ENCODE assay signal across 1 cellular context in the genomic region with DNA sequence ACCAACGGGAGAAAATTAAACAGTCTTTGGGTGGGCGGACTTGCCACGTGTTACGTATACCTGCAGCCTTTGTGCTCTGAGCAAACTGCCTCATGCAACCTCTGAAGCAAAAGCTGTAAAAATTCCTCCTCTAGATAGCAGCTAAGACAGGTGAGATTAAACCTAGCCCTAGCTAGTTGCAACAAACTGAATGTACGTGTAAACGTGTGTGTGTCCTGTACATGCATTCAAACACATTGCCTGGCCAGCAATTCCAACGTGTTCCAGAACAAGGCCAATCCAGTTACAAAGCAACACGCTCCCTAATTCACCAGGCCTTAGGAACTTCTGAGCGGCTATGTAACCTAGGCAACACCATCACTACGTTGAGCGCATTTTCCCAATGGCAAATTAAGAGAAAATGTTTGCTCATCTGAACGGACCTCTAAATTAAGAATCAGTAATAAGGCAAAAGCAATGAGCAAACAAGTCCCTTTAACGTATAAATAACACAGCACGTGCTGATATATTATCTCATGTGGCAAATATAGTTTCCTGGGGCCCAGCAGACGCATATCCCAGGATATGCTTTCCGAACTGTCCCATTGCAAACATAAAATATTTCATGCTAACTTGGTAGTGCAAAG.
TF ChIP-seq lines count a peak whose summit lies in the region.

No MANE protein-coding gene starts in this region.

TF ChIP-seq in HepG2, 621 proteins besides CTCF, POLR2A, EP300 and RAD21 (continued from another document):
- TF ChIP-seq, protein P1, sequence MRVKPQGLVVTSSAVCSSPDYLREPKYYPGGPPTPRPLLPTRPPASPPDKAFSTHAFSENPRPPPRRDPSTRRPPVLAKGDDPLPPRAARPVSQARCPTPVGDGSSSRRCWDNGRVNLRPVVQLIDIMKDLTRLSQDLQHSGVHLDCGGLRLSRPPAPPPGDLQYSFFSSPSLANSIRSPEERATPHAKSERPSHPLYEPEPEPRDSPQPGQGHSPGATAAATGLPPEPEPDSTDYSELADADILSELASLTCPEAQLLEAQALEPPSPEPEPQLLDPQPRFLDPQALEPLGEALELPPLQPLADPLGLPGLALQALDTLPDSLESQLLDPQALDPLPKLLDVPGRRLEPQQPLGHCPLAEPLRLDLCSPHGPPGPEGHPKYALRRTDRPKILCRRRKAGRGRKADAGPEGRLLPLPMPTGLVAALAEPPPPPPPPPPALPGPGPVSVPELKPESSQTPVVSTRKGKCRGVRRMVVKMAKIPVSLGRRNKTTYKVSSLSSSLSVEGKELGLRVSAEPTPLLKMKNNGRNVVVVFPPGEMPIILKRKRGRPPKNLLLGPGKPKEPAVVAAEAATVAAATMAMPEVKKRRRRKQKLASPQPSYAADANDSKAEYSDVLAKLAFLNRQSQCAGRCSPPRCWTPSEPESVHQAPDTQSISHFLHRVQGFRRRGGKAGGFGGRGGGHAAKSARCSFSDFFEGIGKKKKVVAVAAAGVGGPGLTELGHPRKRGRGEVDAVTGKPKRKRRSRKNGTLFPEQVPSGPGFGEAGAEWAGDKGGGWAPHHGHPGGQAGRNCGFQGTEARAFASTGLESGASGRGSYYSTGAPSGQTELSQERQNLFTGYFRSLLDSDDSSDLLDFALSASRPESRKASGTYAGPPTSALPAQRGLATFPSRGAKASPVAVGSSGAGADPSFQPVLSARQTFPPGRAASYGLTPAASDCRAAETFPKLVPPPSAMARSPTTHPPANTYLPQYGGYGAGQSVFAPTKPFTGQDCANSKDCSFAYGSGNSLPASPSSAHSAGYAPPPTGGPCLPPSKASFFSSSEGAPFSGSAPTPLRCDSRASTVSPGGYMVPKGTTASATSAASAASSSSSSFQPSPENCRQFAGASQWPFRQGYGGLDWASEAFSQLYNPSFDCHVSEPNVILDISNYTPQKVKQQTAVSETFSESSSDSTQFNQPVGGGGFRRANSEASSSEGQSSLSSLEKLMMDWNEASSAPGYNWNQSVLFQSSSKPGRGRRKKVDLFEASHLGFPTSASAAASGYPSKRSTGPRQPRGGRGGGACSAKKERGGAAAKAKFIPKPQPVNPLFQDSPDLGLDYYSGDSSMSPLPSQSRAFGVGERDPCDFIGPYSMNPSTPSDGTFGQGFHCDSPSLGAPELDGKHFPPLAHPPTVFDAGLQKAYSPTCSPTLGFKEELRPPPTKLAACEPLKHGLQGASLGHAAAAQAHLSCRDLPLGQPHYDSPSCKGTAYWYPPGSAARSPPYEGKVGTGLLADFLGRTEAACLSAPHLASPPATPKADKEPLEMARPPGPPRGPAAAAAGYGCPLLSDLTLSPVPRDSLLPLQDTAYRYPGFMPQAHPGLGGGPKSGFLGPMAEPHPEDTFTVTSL (CRISPR knock-in tag; IDR thresholded peaks at IDR 0.05; ENCODE audit: borderline replicate concordance) = 0 out of 2 replicates have a peak, but pooled peaks have one; percentile 3
- TF ChIP-seq, protein P2, sequence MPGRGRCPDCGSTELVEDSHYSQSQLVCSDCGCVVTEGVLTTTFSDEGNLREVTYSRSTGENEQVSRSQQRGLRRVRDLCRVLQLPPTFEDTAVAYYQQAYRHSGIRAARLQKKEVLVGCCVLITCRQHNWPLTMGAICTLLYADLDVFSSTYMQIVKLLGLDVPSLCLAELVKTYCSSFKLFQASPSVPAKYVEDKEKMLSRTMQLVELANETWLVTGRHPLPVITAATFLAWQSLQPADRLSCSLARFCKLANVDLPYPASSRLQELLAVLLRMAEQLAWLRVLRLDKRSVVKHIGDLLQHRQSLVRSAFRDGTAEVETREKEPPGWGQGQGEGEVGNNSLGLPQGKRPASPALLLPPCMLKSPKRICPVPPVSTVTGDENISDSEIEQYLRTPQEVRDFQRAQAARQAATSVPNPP (CRISPR knock-in tag; IDR thresholded peaks at IDR 0.05) = 0 out of 2 replicates have a peak, but pooled peaks have one; percentile 12
- no peak for TF ChIP-seq ZNF33A (CRISPR knock-in tag; IDR thresholded peaks at IDR 0.05; ENCODE audit: borderline replicate concordance)
- peak; percentile 16; the same call in 1 of the 2 replicates for TF ChIP-seq HDAC2 (CRISPR knock-in tag; IDR thresholded peaks at IDR 0.05)
- TF ChIP-seq, protein P3, sequence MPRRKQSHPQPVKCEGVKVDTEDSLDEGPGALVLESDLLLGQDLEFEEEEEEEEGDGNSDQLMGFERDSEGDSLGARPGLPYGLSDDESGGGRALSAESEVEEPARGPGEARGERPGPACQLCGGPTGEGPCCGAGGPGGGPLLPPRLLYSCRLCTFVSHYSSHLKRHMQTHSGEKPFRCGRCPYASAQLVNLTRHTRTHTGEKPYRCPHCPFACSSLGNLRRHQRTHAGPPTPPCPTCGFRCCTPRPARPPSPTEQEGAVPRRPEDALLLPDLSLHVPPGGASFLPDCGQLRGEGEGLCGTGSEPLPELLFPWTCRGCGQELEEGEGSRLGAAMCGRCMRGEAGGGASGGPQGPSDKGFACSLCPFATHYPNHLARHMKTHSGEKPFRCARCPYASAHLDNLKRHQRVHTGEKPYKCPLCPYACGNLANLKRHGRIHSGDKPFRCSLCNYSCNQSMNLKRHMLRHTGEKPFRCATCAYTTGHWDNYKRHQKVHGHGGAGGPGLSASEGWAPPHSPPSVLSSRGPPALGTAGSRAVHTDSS (CRISPR knock-in tag; conservative IDR thresholded peaks at IDR 0.05) = 0 out of 2 replicates have a peak, but pooled peaks have one; percentile 8
- peak; percentile 40 for TF ChIP-seq TEAD3 (CRISPR knock-in tag; optimal IDR thresholded peaks at IDR 0.05; ENCODE audit: borderline replicate concordance)
- no peak for TF ChIP-seq SRSF4 (IDR thresholded peaks at IDR 0.05; ENCODE audit: low read depth, low read length, poor library complexity, severe bottlenecking)
- TF ChIP-seq STAG1 (CRISPR knock-in tag; IDR thresholded peaks at IDR 0.05) = peak; percentile 14; the same call in 1 of the 2 replicates
- peak; percentile 74 for TF ChIP-seq ZFY (CRISPR knock-in tag; IDR thresholded peaks at IDR 0.05)
- TF ChIP-seq, protein P4, sequence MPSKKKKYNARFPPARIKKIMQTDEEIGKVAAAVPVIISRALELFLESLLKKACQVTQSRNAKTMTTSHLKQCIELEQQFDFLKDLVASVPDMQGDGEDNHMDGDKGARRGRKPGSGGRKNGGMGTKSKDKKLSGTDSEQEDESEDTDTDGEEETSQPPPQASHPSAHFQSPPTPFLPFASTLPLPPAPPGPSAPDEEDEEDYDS (CRISPR knock-in tag; IDR thresholded peaks at IDR 0.05) = peak; percentile 40; the same call in 1 of the 2 replicates
- TF ChIP-seq ZNF510 (CRISPR knock-in tag; IDR thresholded peaks at IDR 0.05; ENCODE audit: low read depth) = no peak
- TF ChIP-seq, protein P5, sequence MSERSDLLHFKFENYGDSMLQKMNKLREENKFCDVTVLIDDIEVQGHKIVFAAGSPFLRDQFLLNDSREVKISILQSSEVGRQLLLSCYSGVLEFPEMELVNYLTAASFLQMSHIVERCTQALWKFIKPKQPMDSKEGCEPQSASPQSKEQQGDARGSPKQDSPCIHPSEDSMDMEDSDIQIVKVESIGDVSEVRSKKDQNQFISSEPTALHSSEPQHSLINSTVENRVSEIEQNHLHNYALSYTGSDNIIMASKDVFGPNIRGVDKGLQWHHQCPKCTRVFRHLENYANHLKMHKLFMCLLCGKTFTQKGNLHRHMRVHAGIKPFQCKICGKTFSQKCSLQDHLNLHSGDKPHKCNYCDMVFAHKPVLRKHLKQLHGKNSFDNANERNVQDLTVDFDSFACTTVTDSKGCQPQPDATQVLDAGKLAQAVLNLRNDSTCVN (CRISPR knock-in tag; IDR thresholded peaks at IDR 0.05; ENCODE audit: borderline replicate concordance) = 0 out of 2 replicates have a peak, but pooled peaks have one; percentile 22
- TF ChIP-seq ZNF878 (CRISPR knock-in tag; IDR thresholded peaks at IDR 0.05) = 0 out of 2 replicates have a peak, but pooled peaks have one; percentile 10
- peak; percentile 46; the same call in 1 of the 2 replicates for TF ChIP-seq DMAP1 (CRISPR knock-in tag; IDR thresholded peaks at IDR 0.05)
- TF ChIP-seq SNAPC2 (CRISPR knock-in tag; IDR thresholded peaks at IDR 0.05) = 0 out of 2 replicates have a peak, but pooled peaks have one; percentile 16
- TF ChIP-seq, protein P6, sequence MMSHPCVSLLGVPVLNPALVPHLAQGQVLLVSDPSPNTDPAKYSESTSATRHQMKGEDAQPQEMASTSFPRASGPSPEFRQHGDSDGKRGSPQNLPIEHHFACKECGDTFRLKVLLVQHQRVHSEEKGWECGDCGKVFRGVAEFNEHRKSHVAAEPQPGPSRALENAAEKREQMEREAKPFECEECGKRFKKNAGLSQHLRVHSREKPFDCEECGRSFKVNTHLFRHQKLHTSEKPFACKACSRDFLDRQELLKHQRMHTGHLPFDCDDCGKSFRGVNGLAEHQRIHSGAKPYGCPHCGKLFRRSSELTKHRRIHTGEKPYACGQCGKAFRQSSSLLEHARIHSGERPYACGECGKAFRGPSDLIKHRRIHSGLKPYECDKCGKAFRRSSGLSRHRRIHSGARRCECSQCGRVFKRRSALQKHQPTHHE (CRISPR knock-in tag; IDR thresholded peaks at IDR 0.05; ENCODE audit: borderline replicate concordance) = no peak
- TF ChIP-seq ZNF792 (CRISPR knock-in tag; IDR thresholded peaks at IDR 0.05) = no peak
TF ChIP-seq in HepG2: peak in this region for 44.
